8 cellular contexts compared by ENCODE assay signal in genomic region chr5:77844408-77845272, GRCh38.
A peak's percentile ranks its signal among the peaks of the same experiment; 100 is the strongest.
DNase-seq lines count a peak whose midpoint lies in the region; ATAC-seq and TF ChIP-seq lines count a peak whose summit lies in the region.
"Had no signal": no experiment of that assay in that cellular context is flagged by ENCODE, and none has a peak within 500 bp of the region (broad histone marks: within the 10 kb centered on the region; RNA-seq: fewer than 3 reads in every experiment).

No MANE protein-coding gene starts in this region.

- H3K9me3 ChIP-seq in adipocyte (ENCODE audit: control insufficient read depth, low read length): no peaks in the 10 kb centered on the region
- H3K9me3 ChIP-seq in iPS-15b (ENCODE audit: control insufficient read depth, insufficient read depth, low read length): no peaks in the 10 kb centered on the region
- H3K9me3 ChIP-seq in smooth muscle cell (replicated peaks; ENCODE audit: low read depth): no peaks in the 10 kb centered on the region

- H3K4me1 ChIP-seq in adipocyte (ENCODE audit: control insufficient read depth, insufficient read depth, low read length) (no peaks in the 10 kb centered on the region), iPS-15b (ENCODE audit: control insufficient read depth, insufficient read depth, low read length) (peaks cover 24% of the 10 kb centered on the region), smooth muscle cell (ENCODE audit: low read depth) (peaks cover 52% of the 10 kb centered on the region)

- H3K4me3 ChIP-seq in adipocyte (ENCODE audit: low read length) (peak overlapping the region; percentile 83), iPS-15b (ENCODE audit: low read depth, low read length) (peak overlapping the region; percentile 49), smooth muscle cell (peak overlapping the region; percentile 57)

- H3K79me2 ChIP-seq in smooth muscle cell (ENCODE audit: low read depth): no peaks in the 10 kb centered on the region

- ATAC-seq in HG02798 (IDR thresholded peaks at IDR 0.05; ENCODE audit: poor library complexity, unreplicated experiment): no peak

- peak overlapping the region; percentile 84 for H3K9ac ChIP-seq in adipocyte (ENCODE audit: low read length)
- no peak overlapping the region for H3K9ac ChIP-seq in iPS-15b (ENCODE audit: low read depth, low read length)
- H3K9ac ChIP-seq in smooth muscle cell (ENCODE audit: low read depth): no peak overlapping the region

- peak; percentile 57 for DNase-seq in GM13976 (ENCODE audit: low spot score)
- peak; percentile 32 for DNase-seq in adipocyte (ENCODE audit: low read depth)
- DNase-seq in smooth muscle cell (lab: John Stamatoyannopoulos, UW; ENCODE audit: unreplicated experiment): no peak
- DNase-seq in putamen (ENCODE audit: low spot score): no peak
- no peak for DNase-seq in cerebellum (ENCODE audit: low spot score)

- in situ Hi-C loops in GM13976 (cut with MboI; ENCODE audit: low sequenced_read_pairs, unreplicated experiment): no loop called here

- H4K20me1 ChIP-seq in smooth muscle cell (ENCODE audit: low read depth): no peaks in the 10 kb centered on the region

- H3K36me3 ChIP-seq in adipocyte (ENCODE audit: control insufficient read depth, insufficient read depth, low read length, severe bottlenecking): no peaks in the 10 kb centered on the region
- H3K36me3 ChIP-seq in iPS-15b (ENCODE audit: control insufficient read depth, insufficient read depth, low read length): no peaks in the 10 kb centered on the region
- H3K36me3 ChIP-seq in smooth muscle cell (ENCODE audit: low read depth): no peaks in the 10 kb centered on the region

- TF ChIP-seq CTCF in GM13976 (IDR thresholded peaks at IDR 0.05; ENCODE audit: borderline replicate concordance, control extremely low read depth, extremely low read depth, insufficient read depth, missing control alignments) (no peak), smooth muscle cell (IDR thresholded peaks at IDR 0.05; ENCODE audit: borderline replicate concordance, insufficient read depth, poor library complexity, severe bottlenecking) (no peak)

- H3F3A ChIP-seq in smooth muscle cell (ENCODE audit: low read depth): peaks cover 18% of the 10 kb centered on the region

- H3K27me3 ChIP-seq in adipocyte (replicated peaks; ENCODE audit: control insufficient read depth, insufficient read depth, low read length) (no peaks in the 10 kb centered on the region), iPS-15b (ENCODE audit: control insufficient read depth, insufficient read depth, low read length) (peaks cover 99% of the 10 kb centered on the region), smooth muscle cell (ENCODE audit: low read depth) (no peaks in the 10 kb centered on the region)

- H3K27ac ChIP-seq in smooth muscle cell (ENCODE audit: low read depth): no peak overlapping the region
- H3K27ac ChIP-seq: HL-60 had no signal

- peak overlapping the region; percentile 88 for H3K4me2 ChIP-seq in smooth muscle cell

- 16% methylated on average over 42 of the region's 58 CpGs for WGBS in smooth muscle cell (ENCODE audit: low lambda C conversion rate)

- H2AFZ ChIP-seq in smooth muscle cell (ENCODE audit: low read depth): peak overlapping the region; percentile 97

Comparison
In these comparisons a context has a peak if more than half of its experiments do, and no peak if none do; other contexts are left out.
1. DNase-seq: peak in GM13976 (single experiment) and adipocyte (single experiment); none in smooth muscle cell (single experiment), putamen (single experiment) and cerebellum (single experiment).
2. Peak in every context shown above with its lines, with median percentiles within 50 percentile points of each other: H3K4me3 ChIP-seq.